1 cellular context compared by ENCODE assay signal in the genomic region with DNA sequence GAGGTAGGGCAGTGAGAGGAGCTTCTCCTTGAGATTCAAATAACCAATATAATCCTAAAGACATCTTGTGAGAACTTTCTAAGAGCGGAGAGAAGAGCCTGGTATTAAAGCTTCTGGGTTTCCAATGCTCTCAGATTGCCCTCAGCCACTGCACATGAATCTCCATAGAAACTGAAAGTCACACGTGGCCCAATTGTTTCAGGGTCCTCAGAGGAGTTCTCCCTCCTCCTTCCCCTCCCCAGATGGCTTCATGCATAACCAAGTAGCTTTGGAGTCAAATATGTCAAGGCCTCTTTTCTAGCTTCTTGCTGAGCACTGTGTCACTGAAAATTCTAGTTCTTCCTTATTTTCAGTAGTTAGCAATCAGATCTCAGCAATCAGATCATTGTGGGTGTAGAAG.
TF ChIP-seq lines count a peak whose summit lies in the region.

No MANE protein-coding gene starts in this region.

TF ChIP-seq in K562, 482 proteins besides CTCF, POLR2A, EP300 and RAD21:
- TF ChIP-seq GATAD2B (IDR thresholded peaks at IDR 0.05; ENCODE audit: borderline replicate concordance) (no peak), ZNF551 (CRISPR knock-in tag; IDR thresholded peaks at IDR 0.05) (no peak), MCM7 (IDR thresholded peaks at IDR 0.05) (no peak), ZNF79 (CRISPR knock-in tag; IDR thresholded peaks at IDR 0.05; ENCODE audit: low read depth) (no peak), RFX1 (IDR thresholded peaks at IDR 0.05) (peak; percentile 30; the same call in 1 of the 2 replicates), MYC (IDR thresholded peaks at IDR 0.05; ENCODE audit: low read depth, low read length) (0 out of 2 replicates have a peak, but pooled peaks have one; percentile 23), MYC (CRISPR knock-in tag; IDR thresholded peaks at IDR 0.05; ENCODE audit: borderline replicate concordance, low read depth) (no peak), SMARCE1 (IDR thresholded peaks at IDR 0.05) (0 out of 2 replicates have a peak, but pooled peaks have one; percentile 25), NEUROD1 (IDR thresholded peaks at IDR 0.05; ENCODE audit: borderline replicate concordance, low read depth, low read length, partially characterized antibody) (no peak)
- TF ChIP-seq, protein P1, sequence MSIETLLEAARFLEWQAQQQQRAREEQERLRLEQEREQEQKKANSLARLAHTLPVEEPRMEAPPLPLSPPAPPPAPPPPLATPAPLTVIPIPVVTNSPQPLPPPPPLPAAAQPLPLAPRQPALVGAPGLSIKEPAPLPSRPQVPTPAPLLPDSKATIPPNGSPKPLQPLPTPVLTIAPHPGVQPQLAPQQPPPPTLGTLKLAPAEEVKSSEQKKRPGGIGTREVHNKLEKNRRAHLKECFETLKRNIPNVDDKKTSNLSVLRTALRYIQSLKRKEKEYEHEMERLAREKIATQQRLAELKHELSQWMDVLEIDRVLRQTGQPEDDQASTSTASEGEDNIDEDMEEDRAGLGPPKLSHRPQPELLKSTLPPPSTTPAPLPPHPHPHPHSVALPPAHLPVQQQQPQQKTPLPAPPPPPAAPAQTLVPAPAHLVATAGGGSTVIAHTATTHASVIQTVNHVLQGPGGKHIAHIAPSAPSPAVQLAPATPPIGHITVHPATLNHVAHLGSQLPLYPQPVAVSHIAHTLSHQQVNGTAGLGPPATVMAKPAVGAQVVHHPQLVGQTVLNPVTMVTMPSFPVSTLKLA (conservative IDR thresholded peaks at IDR 0.05), result 0 out of 4 replicates have a peak, but pooled peaks of 1 of the 2 experiments have one; percentile 19
- TF ChIP-seq, protein P2, sequence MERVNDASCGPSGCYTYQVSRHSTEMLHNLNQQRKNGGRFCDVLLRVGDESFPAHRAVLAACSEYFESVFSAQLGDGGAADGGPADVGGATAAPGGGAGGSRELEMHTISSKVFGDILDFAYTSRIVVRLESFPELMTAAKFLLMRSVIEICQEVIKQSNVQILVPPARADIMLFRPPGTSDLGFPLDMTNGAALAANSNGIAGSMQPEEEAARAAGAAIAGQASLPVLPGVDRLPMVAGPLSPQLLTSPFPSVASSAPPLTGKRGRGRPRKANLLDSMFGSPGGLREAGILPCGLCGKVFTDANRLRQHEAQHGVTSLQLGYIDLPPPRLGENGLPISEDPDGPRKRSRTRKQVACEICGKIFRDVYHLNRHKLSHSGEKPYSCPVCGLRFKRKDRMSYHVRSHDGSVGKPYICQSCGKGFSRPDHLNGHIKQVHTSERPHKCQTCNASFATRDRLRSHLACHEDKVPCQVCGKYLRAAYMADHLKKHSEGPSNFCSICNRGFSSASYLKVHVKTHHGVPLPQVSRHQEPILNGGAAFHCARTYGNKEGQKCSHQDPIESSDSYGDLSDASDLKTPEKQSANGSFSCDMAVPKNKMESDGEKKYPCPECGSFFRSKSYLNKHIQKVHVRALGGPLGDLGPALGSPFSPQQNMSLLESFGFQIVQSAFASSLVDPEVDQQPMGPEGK (CRISPR knock-in tag; IDR thresholded peaks at IDR 0.05; ENCODE audit: borderline replicate concordance), result no peak
- TF ChIP-seq, protein P3, sequence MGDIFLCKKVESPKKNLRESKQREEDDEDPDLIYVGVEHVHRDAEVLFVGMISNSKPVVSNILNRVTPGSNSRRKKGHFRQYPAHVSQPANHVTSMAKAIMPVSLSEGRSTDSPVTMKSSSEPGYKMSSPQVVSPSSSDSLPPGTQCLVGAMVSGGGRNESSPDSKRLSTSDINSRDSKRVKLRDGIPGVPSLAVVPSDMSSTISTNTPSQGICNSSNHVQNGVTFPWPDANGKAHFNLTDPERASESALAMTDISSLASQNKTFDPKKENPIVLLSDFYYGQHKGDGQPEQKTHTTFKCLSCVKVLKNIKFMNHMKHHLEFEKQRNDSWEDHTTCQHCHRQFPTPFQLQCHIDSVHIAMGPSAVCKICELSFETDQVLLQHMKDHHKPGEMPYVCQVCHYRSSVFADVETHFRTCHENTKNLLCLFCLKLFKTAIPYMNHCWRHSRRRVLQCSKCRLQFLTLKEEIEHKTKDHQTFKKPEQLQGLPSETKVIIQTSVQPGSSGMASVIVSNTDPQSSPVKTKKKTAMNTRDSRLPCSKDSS (IDR thresholded peaks at IDR 0.05; ENCODE audit: low read depth, partially characterized antibody), result no peak
